25 cellular contexts compared by ENCODE assay signal in genomic region chr13:93305886-93306285, GRCh38.
A peak's percentile ranks its signal among the peaks of the same experiment; 100 is the strongest.
DNase-seq lines count a peak whose midpoint lies in the region; ATAC-seq and TF ChIP-seq lines count a peak whose summit lies in the region.
"Had no signal": no experiment of that assay in that cellular context is flagged by ENCODE, and none has a peak within 500 bp of the region (broad histone marks: within the 10 kb centered on the region; RNA-seq: fewer than 3 reads in every experiment).

No MANE protein-coding gene starts in this region.

- H3K9me3 ChIP-seq in SK-N-MC (ENCODE audit: low read depth, low read length) (no peaks in the 10 kb centered on the region), endodermal cell (ENCODE audit: control insufficient read depth, low read length) (no peaks in the 10 kb centered on the region)
- H3K9me3 ChIP-seq: MG63, prostate gland, sigmoid colon, SJSA1 had no signal

- H3K36me3 Mint-ChIP-seq in endodermal cell (ENCODE audit: low read depth) = peaks cover 8% of the 10 kb centered on the region
- H3K36me3 Mint-ChIP-seq in osteocyte (ENCODE audit: unreplicated experiment) = peaks cover 3% of the 10 kb centered on the region
- no peaks in the 10 kb centered on the region for H3K36me3 Mint-ChIP-seq in immature natural killer cell
- H3K36me3 Mint-ChIP-seq: activated CD4-positive, alpha-beta memory T cell treated with anti-CD3 and anti-CD28 coated beads for 36 hours; activated naive CD4-positive, alpha-beta T cell treated with anti-CD3 and anti-CD28 coated beads, Interleukin-2, amount 50 U/mL, for 72 hours had no signal

- H3K27me3 ChIP-seq in endodermal cell (ENCODE audit: control insufficient read depth, insufficient read depth, low read length, poor library complexity, severe bottlenecking) = no peaks in the 10 kb centered on the region
- H3K27me3 ChIP-seq: MG63, sigmoid colon, SJSA1 had no signal

- H3K27ac Mint-ChIP-seq in endodermal cell (no peak overlapping the region), osteocyte (ENCODE audit: unreplicated experiment) (peak overlapping the region; percentile 67), immature natural killer cell (no peak overlapping the region)
- H3K27ac Mint-ChIP-seq: activated CD4-positive, alpha-beta memory T cell treated with anti-CD3 and anti-CD28 coated beads for 36 hours; activated naive CD4-positive, alpha-beta T cell treated with anti-CD3 and anti-CD28 coated beads, Interleukin-2, amount 50 U/mL, for 72 hours; dendritic cell treated with granulocyte-macrophage colony-stimulating factor and Interleukin-4, amounts not matched to agents 40 ng/mL and 50 ng/mL, for 4 days; T-helper 1 cell treated with Interleukin-12 subunit alpha and Interleukin-12 subunit beta and Interleukin-4 antibody, amounts not matched to agents 30 μg/mL and 1 μg/mL, for 36 hours had no signal

- H3K36me3 ChIP-seq in SK-N-MC (ENCODE audit: insufficient read depth, low read length) (no peaks in the 10 kb centered on the region), endodermal cell (ENCODE audit: control insufficient read depth, insufficient read depth, low read length) (peaks cover 35% of the 10 kb centered on the region)
- H3K36me3 ChIP-seq: MG63, prostate gland, sigmoid colon, SJSA1 had no signal

- no peaks in the 10 kb centered on the region for H3K27me3 Mint-ChIP-seq in endodermal cell (ENCODE audit: insufficient read depth)
- H3K27me3 Mint-ChIP-seq in osteocyte (ENCODE audit: unreplicated experiment) = no peaks in the 10 kb centered on the region
- no peaks in the 10 kb centered on the region for H3K27me3 Mint-ChIP-seq in immature natural killer cell (ENCODE audit: low read depth in 3 of 3)
- H3K27me3 Mint-ChIP-seq: activated CD4-positive, alpha-beta memory T cell treated with anti-CD3 and anti-CD28 coated beads for 36 hours; dendritic cell treated with granulocyte-macrophage colony-stimulating factor and Interleukin-4, amounts not matched to agents 40 ng/mL and 50 ng/mL, for 4 days had no signal

- H3K27ac ChIP-seq in SK-N-MC (peak overlapping the region; percentile 4; the same call in 1 of the 2 replicates), endodermal cell (ENCODE audit: low read depth, low read length) (no peak overlapping the region)
- H3K27ac ChIP-seq: prostate gland, sigmoid colon, SJSA1 had no signal

- no peaks in the 10 kb centered on the region for H3K9me3 Mint-ChIP-seq in endodermal cell
- no peaks in the 10 kb centered on the region for H3K9me3 Mint-ChIP-seq in osteocyte (ENCODE audit: unreplicated experiment)
- peaks cover 0 to 17% (median 3%) of the 10 kb centered on the region in 6 donors for H3K9me3 Mint-ChIP-seq in immature natural killer cell
- H3K9me3 Mint-ChIP-seq: activated CD4-positive, alpha-beta memory T cell treated with anti-CD3 and anti-CD28 coated beads for 36 hours had no signal

- H3K9ac ChIP-seq in SK-N-MC (ENCODE audit: insufficient read length) (no peak overlapping the region), endodermal cell (ENCODE audit: extremely low read depth, low read length, poor library complexity, severe bottlenecking) (no peak overlapping the region)

- peak; percentile 70 for DNase-seq in ELR (ENCODE audit: low read depth)
- DNase-seq in SK-N-MC (ENCODE audit: low read depth, low spot score) = no peak
- DNase-seq in endodermal cell = no peak
- no peak for DNase-seq in osteocyte (ENCODE audit: extremely low spot score, unreplicated experiment)
- DNase-seq in immature natural killer cell = no peak
- no peak for DNase-seq in germinal center (ENCODE audit: low spot score)
- no peak for DNase-seq in NCI-H748 treated with DMSO at 0.1 percent for 48 hours (lab: John Stamatoyannopoulos, UW)
- DNase-seq: activated CD4-positive, alpha-beta memory T cell treated with anti-CD3 and anti-CD28 coated beads for 36 hours; activated CD4-positive, CD25-positive, alpha-beta regulatory T cell treated with anti-CD3 and anti-CD28 coated beads, Interleukin-2, amount 50 U/mL, for 72 hours; anterior cingulate cortex; Calu3; central memory CD4-positive, alpha-beta T cell; mammary epithelial cell; MG63; NCI-H1105 treated with DMSO at 0.1 percent for 48 hours; NCI-H1930; sigmoid colon; stimulated activated CD4-positive, alpha-beta T cell treated with anti-CD3 and anti-CD28 coated beads, Interleukin-15, amount 100 ng/mL, for 24 hours; stimulated activated naive CD4-positive, alpha-beta T cell treated with Interleukin-2 at 50 U/mL for 16 hours had no signal

- no peak overlapping the region for H3K4me3 ChIP-seq in SK-N-MC
- H3K4me3 ChIP-seq in endodermal cell (ENCODE audit: low read length) = peak overlapping the region; percentile 49
- H3K4me3 ChIP-seq: MG63, prostate gland, sigmoid colon, SJSA1 had no signal

- no peak for TF ChIP-seq CTCF in endodermal cell (conservative IDR thresholded peaks at IDR 0.05)
- TF ChIP-seq CTCF in osteocyte (IDR thresholded peaks at IDR 0.05) = no peak

- H3K4me3 Mint-ChIP-seq in endodermal cell = no peak overlapping the region
- no peak overlapping the region for H3K4me3 Mint-ChIP-seq in osteocyte (ENCODE audit: unreplicated experiment)
- no peak overlapping the region for H3K4me3 Mint-ChIP-seq in immature natural killer cell
- H3K4me3 Mint-ChIP-seq: activated CD4-positive, alpha-beta memory T cell treated with anti-CD3 and anti-CD28 coated beads for 36 hours; dendritic cell treated with granulocyte-macrophage colony-stimulating factor and Interleukin-4, amounts not matched to agents 40 ng/mL and 50 ng/mL, for 4 days; T-helper 1 cell treated with Interleukin-12 subunit alpha and Interleukin-12 subunit beta and Interleukin-4 antibody, amounts not matched to agents 30 μg/mL and 1 μg/mL, for 36 hours had no signal

- H3K4me1 Mint-ChIP-seq in endodermal cell = peaks cover 25% of the 10 kb centered on the region
- H3K4me1 Mint-ChIP-seq in osteocyte (ENCODE audit: unreplicated experiment) = peaks cover 37% of the 10 kb centered on the region
- no peaks in the 10 kb centered on the region for H3K4me1 Mint-ChIP-seq in immature natural killer cell

- peaks cover 5% of the 10 kb centered on the region for H3K4me1 ChIP-seq in endodermal cell (ENCODE audit: control insufficient read depth, insufficient read depth, low read length)
- H3K4me1 ChIP-seq: prostate gland, sigmoid colon, SJSA1 had no signal

- ATAC-seq in GM18861 (IDR thresholded peaks at IDR 0.05; ENCODE audit: unreplicated experiment) = no peak
- ATAC-seq: activated naive CD4-positive, alpha-beta T cell treated with anti-CD3 and anti-CD28 coated beads, Interleukin-2, amount 50 U/mL, for 72 hours had no signal
